1 cellular context compared by ENCODE assay signal in the genomic region with DNA sequence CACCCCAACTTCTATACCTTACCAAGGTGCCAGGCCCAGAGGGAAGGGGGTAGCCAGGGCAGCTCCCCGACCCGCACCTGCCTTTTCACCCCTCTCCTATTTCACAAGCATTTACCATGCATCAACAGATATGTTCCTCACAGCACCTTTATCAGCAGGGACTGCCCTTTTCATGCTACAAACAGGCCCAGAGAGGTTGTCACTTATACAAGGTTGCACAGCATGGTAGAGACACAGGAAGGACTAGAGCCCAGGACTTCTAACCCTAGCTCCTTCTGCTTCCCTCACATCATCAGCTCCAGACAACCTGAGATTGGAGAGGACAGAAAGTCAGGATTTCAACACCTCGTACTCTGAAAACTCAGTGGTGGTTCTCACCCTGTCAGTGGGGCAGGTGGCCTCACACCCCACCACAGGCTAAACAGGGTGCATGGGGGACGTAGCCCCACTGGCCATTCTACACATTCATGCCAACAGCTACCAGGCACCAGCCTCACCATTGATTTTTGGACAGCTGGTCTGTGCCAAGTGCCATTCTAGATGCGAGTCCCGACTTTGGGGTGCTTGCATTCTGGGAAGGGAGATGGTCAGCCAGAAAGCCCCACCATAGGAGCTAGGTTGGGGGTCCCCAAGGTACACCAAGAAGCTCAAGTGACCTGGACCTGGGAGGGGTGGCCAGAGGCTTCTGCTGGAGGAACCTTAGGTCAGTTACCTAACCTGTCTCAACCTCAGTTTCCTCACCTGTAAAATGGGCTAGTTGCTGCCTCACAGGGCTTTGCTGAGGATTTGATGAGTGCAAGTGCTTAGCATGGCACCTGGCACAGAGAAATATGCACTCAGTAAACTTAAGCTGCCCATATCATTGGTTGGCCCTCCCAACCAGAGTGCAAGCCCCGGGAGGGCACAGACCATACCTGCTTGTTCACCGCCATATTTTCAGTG.
TF ChIP-seq lines count a peak whose summit lies in the region.

No MANE protein-coding gene starts in this region.

TF ChIP-seq in HEK293, 187 proteins besides CTCF, POLR2A, EP300 and RAD21 (continued from another document):
- TF ChIP-seq, protein P1, sequence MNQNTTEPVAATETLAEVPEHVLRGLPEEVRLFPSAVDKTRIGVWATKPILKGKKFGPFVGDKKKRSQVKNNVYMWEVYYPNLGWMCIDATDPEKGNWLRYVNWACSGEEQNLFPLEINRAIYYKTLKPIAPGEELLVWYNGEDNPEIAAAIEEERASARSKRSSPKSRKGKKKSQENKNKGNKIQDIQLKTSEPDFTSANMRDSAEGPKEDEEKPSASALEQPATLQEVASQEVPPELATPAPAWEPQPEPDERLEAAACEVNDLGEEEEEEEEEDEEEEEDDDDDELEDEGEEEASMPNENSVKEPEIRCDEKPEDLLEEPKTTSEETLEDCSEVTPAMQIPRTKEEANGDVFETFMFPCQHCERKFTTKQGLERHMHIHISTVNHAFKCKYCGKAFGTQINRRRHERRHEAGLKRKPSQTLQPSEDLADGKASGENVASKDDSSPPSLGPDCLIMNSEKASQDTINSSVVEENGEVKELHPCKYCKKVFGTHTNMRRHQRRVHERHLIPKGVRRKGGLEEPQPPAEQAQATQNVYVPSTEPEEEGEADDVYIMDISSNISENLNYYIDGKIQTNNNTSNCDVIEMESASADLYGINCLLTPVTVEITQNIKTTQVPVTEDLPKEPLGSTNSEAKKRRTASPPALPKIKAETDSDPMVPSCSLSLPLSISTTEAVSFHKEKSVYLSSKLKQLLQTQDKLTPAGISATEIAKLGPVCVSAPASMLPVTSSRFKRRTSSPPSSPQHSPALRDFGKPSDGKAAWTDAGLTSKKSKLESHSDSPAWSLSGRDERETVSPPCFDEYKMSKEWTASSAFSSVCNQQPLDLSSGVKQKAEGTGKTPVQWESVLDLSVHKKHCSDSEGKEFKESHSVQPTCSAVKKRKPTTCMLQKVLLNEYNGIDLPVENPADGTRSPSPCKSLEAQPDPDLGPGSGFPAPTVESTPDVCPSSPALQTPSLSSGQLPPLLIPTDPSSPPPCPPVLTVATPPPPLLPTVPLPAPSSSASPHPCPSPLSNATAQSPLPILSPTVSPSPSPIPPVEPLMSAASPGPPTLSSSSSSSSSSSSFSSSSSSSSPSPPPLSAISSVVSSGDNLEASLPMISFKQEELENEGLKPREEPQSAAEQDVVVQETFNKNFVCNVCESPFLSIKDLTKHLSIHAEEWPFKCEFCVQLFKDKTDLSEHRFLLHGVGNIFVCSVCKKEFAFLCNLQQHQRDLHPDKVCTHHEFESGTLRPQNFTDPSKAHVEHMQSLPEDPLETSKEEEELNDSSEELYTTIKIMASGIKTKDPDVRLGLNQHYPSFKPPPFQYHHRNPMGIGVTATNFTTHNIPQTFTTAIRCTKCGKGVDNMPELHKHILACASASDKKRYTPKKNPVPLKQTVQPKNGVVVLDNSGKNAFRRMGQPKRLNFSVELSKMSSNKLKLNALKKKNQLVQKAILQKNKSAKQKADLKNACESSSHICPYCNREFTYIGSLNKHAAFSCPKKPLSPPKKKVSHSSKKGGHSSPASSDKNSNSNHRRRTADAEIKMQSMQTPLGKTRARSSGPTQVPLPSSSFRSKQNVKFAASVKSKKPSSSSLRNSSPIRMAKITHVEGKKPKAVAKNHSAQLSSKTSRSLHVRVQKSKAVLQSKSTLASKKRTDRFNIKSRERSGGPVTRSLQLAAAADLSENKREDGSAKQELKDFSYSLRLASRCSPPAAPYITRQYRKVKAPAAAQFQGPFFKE (tag by site-specific recombination; IDR thresholded peaks at IDR 0.05; ENCODE audit: borderline replicate concordance), result no peak
- TF ChIP-seq ZNF600 (tag by site-specific recombination; IDR thresholded peaks at IDR 0.05), result no peak
